In the genomic region with DNA sequence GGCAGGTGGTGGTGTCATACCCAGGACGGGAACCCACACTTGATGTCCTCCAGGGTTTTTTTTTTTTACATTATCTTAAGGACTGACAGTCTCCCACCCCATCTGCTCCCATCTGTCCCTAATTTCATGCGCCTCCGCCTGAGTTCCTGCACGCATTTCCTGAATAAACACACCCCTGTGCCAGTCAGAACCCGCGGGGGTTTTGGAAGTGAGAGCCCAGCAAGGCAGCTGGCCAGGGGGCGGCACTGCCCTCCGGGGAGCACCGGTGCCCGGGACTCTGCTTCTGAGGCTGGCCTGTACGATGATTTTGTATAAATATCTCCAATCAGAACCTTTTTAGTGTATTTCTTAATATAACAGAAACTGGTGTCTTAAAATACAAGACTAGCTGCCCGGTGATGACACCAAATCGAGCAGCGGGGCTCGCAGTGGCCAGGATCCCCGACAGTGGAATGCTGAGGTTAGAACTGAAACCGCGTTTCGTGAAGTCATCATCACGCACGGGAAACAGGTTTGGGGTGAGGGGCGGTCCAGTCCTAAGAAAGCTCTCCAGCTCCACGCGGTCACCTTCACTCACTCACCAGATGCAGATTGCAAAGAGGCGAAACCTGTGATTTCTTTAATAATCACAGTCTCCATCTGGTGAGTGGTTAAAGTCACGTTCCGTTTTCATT, we compare ENCODE assay signal across 2 cellular contexts.
TF ChIP-seq lines count a peak whose summit lies in the region.

No MANE protein-coding gene starts in this region.

TF ChIP-seq in GM23338, 12 proteins besides CTCF, POLR2A, EP300 and RAD21 (continues in another document):
- TF ChIP-seq JUNB (IDR thresholded peaks at IDR 0.05; ENCODE audit: unreplicated experiment) (no peak), ZNF114 (CRISPR knock-in tag; IDR thresholded peaks at IDR 0.05) (no peak), EZH2phosphoT487 (IDR thresholded peaks at IDR 0.05; ENCODE audit: unreplicated experiment) (no peak), NANOG (IDR thresholded peaks at IDR 0.05; ENCODE audit: borderline replicate concordance) (no peak), STAT1 (IDR thresholded peaks at IDR 0.05; ENCODE audit: unreplicated experiment) (no peak), ZNF462 (CRISPR knock-in tag; IDR thresholded peaks at IDR 0.05) (no peak), ZNF331 (CRISPR knock-in tag; IDR thresholded peaks at IDR 0.05; ENCODE audit: low read depth) (no peak), POLR2AphosphoS5 (IDR thresholded peaks at IDR 0.05; ENCODE audit: low read depth) (no peak)
- TF ChIP-seq, protein P1, sequence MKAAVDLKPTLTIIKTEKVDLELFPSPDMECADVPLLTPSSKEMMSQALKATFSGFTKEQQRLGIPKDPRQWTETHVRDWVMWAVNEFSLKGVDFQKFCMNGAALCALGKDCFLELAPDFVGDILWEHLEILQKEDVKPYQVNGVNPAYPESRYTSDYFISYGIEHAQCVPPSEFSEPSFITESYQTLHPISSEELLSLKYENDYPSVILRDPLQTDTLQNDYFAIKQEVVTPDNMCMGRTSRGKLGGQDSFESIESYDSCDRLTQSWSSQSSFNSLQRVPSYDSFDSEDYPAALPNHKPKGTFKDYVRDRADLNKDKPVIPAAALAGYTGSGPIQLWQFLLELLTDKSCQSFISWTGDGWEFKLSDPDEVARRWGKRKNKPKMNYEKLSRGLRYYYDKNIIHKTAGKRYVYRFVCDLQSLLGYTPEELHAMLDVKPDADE (IDR thresholded peaks at IDR 0.05), result no peak

TF ChIP-seq in K562, 482 proteins besides CTCF, POLR2A, EP300 and RAD21:
- TF ChIP-seq BHLHE40 (IDR thresholded peaks at IDR 0.05; ENCODE audit: low read length) (peak; percentile 44; the same call in 1 of the 2 replicates), KDM1A (IDR thresholded peaks at IDR 0.05) (peak in 1 of 2 experiments; percentile 10; a peak in 1 of 4 replicates), CAMTA2 (CRISPR knock-in tag; conservative IDR thresholded peaks at IDR 0.05) (no peak), HNRNPK (IDR thresholded peaks at IDR 0.05; ENCODE audit: low read depth, low read length, poor library complexity, severe bottlenecking) (no peak), ZNF277 (CRISPR knock-in tag; IDR thresholded peaks at IDR 0.05; ENCODE audit: borderline replicate concordance) (no peak), RNF2 (IDR thresholded peaks at IDR 0.05) (no peak)
- TF ChIP-seq, protein P2, sequence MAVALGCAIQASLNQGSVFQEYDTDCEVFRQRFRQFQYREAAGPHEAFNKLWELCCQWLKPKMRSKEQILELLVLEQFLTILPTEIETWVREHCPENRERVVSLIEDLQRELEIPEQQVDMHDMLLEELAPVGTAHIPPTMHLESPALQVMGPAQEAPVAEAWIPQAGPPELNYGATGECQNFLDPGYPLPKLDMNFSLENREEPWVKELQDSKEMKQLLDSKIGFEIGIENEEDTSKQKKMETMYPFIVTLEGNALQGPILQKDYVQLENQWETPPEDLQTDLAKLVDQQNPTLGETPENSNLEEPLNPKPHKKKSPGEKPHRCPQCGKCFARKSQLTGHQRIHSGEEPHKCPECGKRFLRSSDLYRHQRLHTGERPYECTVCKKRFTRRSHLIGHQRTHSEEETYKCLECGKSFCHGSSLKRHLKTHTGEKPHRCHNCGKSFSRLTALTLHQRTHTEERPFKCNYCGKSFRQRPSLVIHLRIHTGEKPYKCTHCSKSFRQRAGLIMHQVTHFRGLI (CRISPR knock-in tag; IDR thresholded peaks at IDR 0.05), result no peak
